In the genomic region with DNA sequence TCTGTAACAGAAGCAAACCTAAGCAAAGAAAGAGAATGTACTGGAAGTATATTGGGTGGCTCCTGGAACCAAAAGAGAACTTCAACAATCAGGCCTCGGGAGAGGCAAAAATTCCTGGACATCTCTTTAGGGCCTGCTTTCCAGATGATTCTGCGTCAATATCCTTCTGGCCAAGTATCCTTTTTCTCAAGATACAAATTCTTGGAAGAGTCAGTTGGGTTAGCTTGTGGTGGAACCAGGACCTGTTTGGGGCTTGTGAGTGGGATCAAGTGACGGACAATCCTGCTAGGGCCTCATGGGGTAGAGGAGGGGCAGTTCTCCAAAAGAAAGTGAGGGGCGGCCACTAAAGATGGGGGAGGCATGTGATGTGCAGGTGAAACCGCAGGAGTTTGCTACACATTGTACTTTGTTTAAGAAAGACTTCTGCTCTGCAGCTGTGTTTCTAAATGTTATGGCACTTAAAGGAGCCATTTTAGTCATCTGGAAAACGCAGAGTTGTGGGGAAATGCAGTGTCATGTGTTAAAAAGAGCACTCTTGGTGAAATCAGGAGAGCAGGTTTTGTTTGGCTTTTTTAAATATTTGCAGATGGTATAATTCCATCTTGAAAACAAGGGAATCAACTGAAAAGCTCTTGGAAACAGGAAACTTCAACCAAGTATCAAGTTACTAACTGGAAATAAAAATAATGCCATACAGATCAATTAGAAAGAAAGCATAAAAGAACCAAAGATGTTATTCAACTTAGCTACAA, we compare ENCODE assay signal across 1 cellular context.
TF ChIP-seq lines count a peak whose summit lies in the region.

No MANE protein-coding gene starts in this region.

TF ChIP-seq in IMR-90, 13 proteins besides CTCF, POLR2A, EP300 and RAD21:
- no peak for TF ChIP-seq BHLHE40 (IDR thresholded peaks at IDR 0.05; ENCODE audit: low read depth, low read length)
- no peak for TF ChIP-seq SMC3 (IDR thresholded peaks at IDR 0.05; ENCODE audit: low read depth, low read length)
- TF ChIP-seq, protein P1, sequence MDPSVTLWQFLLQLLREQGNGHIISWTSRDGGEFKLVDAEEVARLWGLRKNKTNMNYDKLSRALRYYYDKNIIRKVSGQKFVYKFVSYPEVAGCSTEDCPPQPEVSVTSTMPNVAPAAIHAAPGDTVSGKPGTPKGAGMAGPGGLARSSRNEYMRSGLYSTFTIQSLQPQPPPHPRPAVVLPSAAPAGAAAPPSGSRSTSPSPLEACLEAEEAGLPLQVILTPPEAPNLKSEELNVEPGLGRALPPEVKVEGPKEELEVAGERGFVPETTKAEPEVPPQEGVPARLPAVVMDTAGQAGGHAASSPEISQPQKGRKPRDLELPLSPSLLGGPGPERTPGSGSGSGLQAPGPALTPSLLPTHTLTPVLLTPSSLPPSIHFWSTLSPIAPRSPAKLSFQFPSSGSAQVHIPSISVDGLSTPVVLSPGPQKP (IDR thresholded peaks at IDR 0.05; ENCODE audit: borderline replicate concordance, low read depth, low read length) = no peak
